28 cellular contexts compared by ENCODE assay signal in the genomic region with DNA sequence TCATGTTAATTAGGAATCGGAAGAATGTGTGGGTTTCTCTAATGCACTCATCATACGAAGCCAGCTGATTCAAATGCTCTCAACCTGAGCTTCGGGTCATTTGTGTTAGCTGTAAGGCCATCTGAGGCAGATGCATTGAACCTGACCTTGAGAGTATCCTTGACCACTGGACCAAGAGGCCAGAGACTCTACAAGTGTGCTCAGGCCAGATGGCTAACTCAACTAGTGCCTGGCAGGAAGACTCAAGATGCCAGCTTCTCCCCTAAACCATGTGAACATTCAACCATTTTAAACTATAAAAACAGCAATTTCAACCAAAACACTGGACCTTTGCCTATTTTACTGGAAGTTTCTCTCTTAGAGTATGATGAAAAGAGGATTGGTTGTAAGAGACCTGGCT.
"Had no signal": no experiment of that assay in that cellular context is flagged by ENCODE, and none has a peak within 500 bp of the region (broad histone marks: within the 10 kb centered on the region; RNA-seq: fewer than 3 reads in every experiment).

No MANE protein-coding gene starts in this region.

- H3K27ac Mint-ChIP-seq: stimulated activated effector memory CD8-positive, alpha-beta T cell treated with anti-CD3 and anti-CD28 coated beads, Interleukin-12 subunit alpha, Interleukin-12 subunit beta, amount 100 ng/mL, for 72 hours; stimulated activated memory B cell treated with anti-CD40 and anti-IgM and Interleukin-4, amounts not matched to agents 10 μg/mL and 1 μg/mL and 100 μg/mL, for 72 hours; stimulated activated naive B cell treated with anti-CD40 and anti-IgM and Interleukin-4, amounts not matched to agents 10 μg/mL and 1 μg/mL and 100 μg/mL, for 72 hours; stimulated activated naive CD8-positive, alpha-beta T cell treated with anti-CD3 and anti-CD28 coated beads, Interleukin-15, amount 100 ng/mL, for 72 hours; stimulated activated naive CD8-positive, alpha-beta T cell treated with anti-CD3 and anti-CD28 coated beads, Interleukin-15, Interleukin-2, amounts not matched to agents 100 ng/mL and 50 ng/mL, for 24 hours; type B pancreatic cell had no signal

- H3K36me3 ChIP-seq: stomach, suprapubic skin, thoracic aorta, tibial artery, tibial nerve, transverse colon, upper lobe of left lung, upper lobe of right lung, uterus, vagina had no signal

- H3K9me3 Mint-ChIP-seq: stimulated activated effector memory CD8-positive, alpha-beta T cell treated with anti-CD3 and anti-CD28 coated beads, Interleukin-12 subunit alpha, Interleukin-12 subunit beta, amount 100 ng/mL, for 72 hours; type B pancreatic cell had no signal

- H3K9me3 ChIP-seq: suprapubic skin, testis, thoracic aorta, tibial artery, transverse colon, upper lobe of left lung, upper lobe of right lung, uterus, vagina had no signal

- H3K27me3 Mint-ChIP-seq: stimulated activated memory B cell treated with anti-CD40 and anti-IgM and Interleukin-4, amounts not matched to agents 10 μg/mL and 1 μg/mL and 100 μg/mL, for 72 hours; stimulated activated naive CD8-positive, alpha-beta T cell treated with anti-CD3 and anti-CD28 coated beads, Interleukin-15, Interleukin-2, amounts not matched to agents 100 ng/mL and 50 ng/mL, for 24 hours had no signal

- H3K27me3 ChIP-seq: stomach, testis, tibial artery, tibial nerve, transverse colon, upper lobe of left lung, uterus, vagina had no signal

- H3K36me3 Mint-ChIP-seq: stimulated activated effector memory CD8-positive, alpha-beta T cell treated with anti-CD3 and anti-CD28 coated beads, Interleukin-12 subunit alpha, Interleukin-12 subunit beta, amount 100 ng/mL, for 72 hours; stimulated activated memory B cell treated with anti-CD40 and anti-IgM and Interleukin-4, amounts not matched to agents 10 μg/mL and 1 μg/mL and 100 μg/mL, for 72 hours; stimulated activated naive B cell treated with anti-CD40 and anti-IgM and Interleukin-4, amounts not matched to agents 10 μg/mL and 1 μg/mL and 100 μg/mL, for 72 hours; type B pancreatic cell had no signal

- H3K4me1 Mint-ChIP-seq: stimulated activated effector memory CD8-positive, alpha-beta T cell treated with anti-CD3 and anti-CD28 coated beads, Interleukin-12 subunit alpha, Interleukin-12 subunit beta, amount 100 ng/mL, for 72 hours; stimulated activated memory B cell treated with anti-CD40 and anti-IgM and Interleukin-4, amounts not matched to agents 10 μg/mL and 1 μg/mL and 100 μg/mL, for 72 hours; stimulated activated naive B cell treated with anti-CD40 and anti-IgM and Interleukin-4, amounts not matched to agents 10 μg/mL and 1 μg/mL and 100 μg/mL, for 72 hours; stimulated activated naive CD8-positive, alpha-beta T cell treated with anti-CD3 and anti-CD28 coated beads, Interleukin-15, amount 100 ng/mL, for 72 hours had no signal

- H3K4me3 ChIP-seq: stomach, suprapubic skin, testis, thoracic aorta, tibial artery, tibial nerve, transverse colon, upper lobe of left lung, upper lobe of right lung, uterus, vagina had no signal

- H3K4me1 ChIP-seq: stomach, suprapubic skin, testis, tibial artery, tibial nerve, transverse colon, upper lobe of left lung, upper lobe of right lung, uterus, vagina had no signal

- H3K4me3 Mint-ChIP-seq: stimulated activated effector memory CD8-positive, alpha-beta T cell treated with anti-CD3 and anti-CD28 coated beads, Interleukin-12 subunit alpha, Interleukin-12 subunit beta, amount 100 ng/mL, for 72 hours; stimulated activated memory B cell treated with anti-CD40 and anti-IgM and Interleukin-4, amounts not matched to agents 10 μg/mL and 1 μg/mL and 100 μg/mL, for 72 hours; stimulated activated naive B cell treated with anti-CD40 and anti-IgM and Interleukin-4, amounts not matched to agents 10 μg/mL and 1 μg/mL and 100 μg/mL, for 72 hours; stimulated activated naive CD8-positive, alpha-beta T cell treated with anti-CD3 and anti-CD28 coated beads, Interleukin-15, amount 100 ng/mL, for 72 hours; stimulated activated naive CD8-positive, alpha-beta T cell treated with anti-CD3 and anti-CD28 coated beads, Interleukin-15, Interleukin-2, amounts not matched to agents 100 ng/mL and 50 ng/mL, for 24 hours; type B pancreatic cell had no signal

- DNase-seq: stimulated activated CD4-positive, alpha-beta T cell treated with anti-CD3 and anti-CD28 coated beads, Interleukin-2, amount 100 ng/mL, for 48 hours; stimulated activated CD4-positive, alpha-beta T cell treated with anti-CD3 and anti-CD28 coated beads, Interleukin-4, amount 100 ng/mL, for 1 hour; stimulated activated CD4-positive, alpha-beta T cell treated with anti-CD3 and anti-CD28 coated beads, Interleukin-4, amount 100 ng/mL, for 24 hours; stimulated activated CD4-positive, alpha-beta T cell treated with anti-CD3 and anti-CD28 coated beads, Interleukin-4, amount 100 ng/mL, for 4 hours; stimulated activated CD8-positive, alpha-beta memory T cell treated with anti-CD3 and anti-CD28 coated beads, Interleukin-4, amount 100 ng/mL, for 48 hours; stimulated activated naive B cell treated with anti-CD40 and anti-IgM and Interleukin-4, amounts not matched to agents 10 μg/mL and 1 μg/mL and 100 μg/mL, for 72 hours; stimulated activated naive CD4-positive, alpha-beta T cell; stimulated activated naive CD4-positive, alpha-beta T cell treated with Interleukin-2 at 50 U/mL for 16 hours; stimulated activated naive CD8-positive, alpha-beta T cell treated with anti-CD3 and anti-CD28 coated beads, Interleukin-15, amount 100 ng/mL, for 72 hours; stimulated activated naive CD8-positive, alpha-beta T cell treated with anti-CD3 and anti-CD28 coated beads, Interleukin-15, Interleukin-2, amounts not matched to agents 100 U/mL and 50 U/mL, for 24 hours; stomach; substantia nigra; testis; tibial artery; transverse colon; trophoblast cell; upper lobe of left lung; upper lobe of right lung; uterus had no signal

- ATAC-seq: stimulated activated effector memory CD8-positive, alpha-beta T cell treated with anti-CD3 and anti-CD28 coated beads, Interleukin-12 subunit alpha, Interleukin-12 subunit beta, amount 100 ng/mL, for 72 hours; stimulated activated memory B cell treated with anti-CD40 and anti-IgM and Interleukin-4, amounts not matched to agents 10 μg/mL and 1 μg/mL and 100 μg/mL, for 72 hours; stimulated activated naive B cell treated with anti-CD40 and anti-IgM and Interleukin-4, amounts not matched to agents 10 μg/mL and 1 μg/mL and 100 μg/mL, for 72 hours; stimulated activated naive CD8-positive, alpha-beta T cell treated with anti-CD3 and anti-CD28 coated beads, Interleukin-15, amount 100 ng/mL, for 72 hours; stimulated activated naive CD8-positive, alpha-beta T cell treated with anti-CD3 and anti-CD28 coated beads, Interleukin-15, Interleukin-2, amounts not matched to agents 100 U/mL and 50 U/mL, for 24 hours; upper lobe of right lung had no signal

- H3K27ac ChIP-seq: stomach, suprapubic skin, testis, thoracic aorta, tibial artery, tibial nerve, transverse colon, upper lobe of left lung, upper lobe of right lung, uterus, vagina had no signal

- FAIRE-seq: urothelium cell line had no signal
